ENCODE assay signal across 18 cellular contexts in the genomic region with DNA sequence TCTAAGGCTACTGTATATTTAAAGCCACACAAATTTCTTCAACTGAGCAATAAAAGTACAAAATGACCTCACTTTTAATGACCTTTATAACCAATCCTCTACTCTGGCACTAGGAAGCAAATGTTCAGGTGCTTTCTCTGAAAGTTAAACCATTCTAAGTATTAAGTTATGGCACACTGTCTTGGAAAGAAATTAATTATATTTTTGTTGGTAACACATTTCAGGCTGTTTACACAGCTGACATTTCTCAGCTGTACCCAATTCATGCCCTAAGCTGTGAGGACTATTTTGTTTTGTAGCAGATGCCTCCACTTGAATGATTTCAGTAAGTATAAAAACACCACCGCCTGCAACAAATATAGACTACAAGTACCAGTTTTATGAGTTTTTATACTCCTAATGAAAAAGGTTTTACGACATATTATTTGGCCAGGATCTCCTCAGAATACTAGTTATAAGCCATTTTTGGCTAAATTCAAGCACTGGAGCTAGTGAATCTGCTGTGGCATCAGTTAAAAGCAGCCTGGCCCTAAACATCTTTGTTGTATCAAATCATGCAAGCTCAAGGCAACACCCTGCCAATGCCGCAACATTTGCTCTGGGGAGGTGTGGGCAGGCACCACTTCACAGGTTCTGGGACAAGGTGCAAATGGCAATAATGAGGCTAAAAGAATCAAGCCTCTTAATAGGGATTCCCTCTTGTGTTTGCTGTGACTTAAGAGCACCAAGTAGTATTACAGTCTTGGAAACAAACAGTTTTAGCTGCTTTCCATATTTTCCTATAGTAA.
A peak's percentile ranks its signal among the peaks of the same experiment; 100 is the strongest.
DNase-seq lines count a peak whose midpoint lies in the region; ATAC-seq and TF ChIP-seq lines count a peak whose summit lies in the region.
"Had no signal": no experiment of that assay in that cellular context is flagged by ENCODE, and none has a peak within 500 bp of the region (broad histone marks: within the 10 kb centered on the region; RNA-seq: fewer than 3 reads in every experiment).

No MANE protein-coding gene starts in this region.

- peak; percentile 54 for DNase-seq in DMS79 treated with DMSO at 0.1 percent for 48 hours (lab: John Stamatoyannopoulos, UW)
- peak; percentile 19 for DNase-seq in LHCN-M2 (ENCODE audit: low read depth)
- DNase-seq in SHP77 treated with DMSO at 0.1 percent for 48 hours (lab: John Stamatoyannopoulos, UW): peak; percentile 9
- no peak for DNase-seq in mucosa of descending colon
- DNase-seq in Kasumi-1 (lab: John Stamatoyannopoulos, UW): no peak
- DNase-seq in coronary artery (ENCODE audit: low spot score): no peak
- no peak for DNase-seq in chondrocyte (ENCODE audit: low spot score)
- DNase-seq in NCI-H524 (lab: John Stamatoyannopoulos, UW): no peak
- DNase-seq: activated CD4-positive, alpha-beta T cell treated with anti-CD3 and anti-CD28 coated beads, Interleukin-2, amount 50 U/mL, for 1 hour; DMS 273 treated with DMSO at 0.1 percent for 48 hours; effector CD4-positive, alpha-beta T cell; small intestine; stimulated activated CD4-positive, alpha-beta T cell treated with anti-CD3 and anti-CD28 coated beads, Interleukin-2, amount 100 ng/mL, for 24 hours had no signal

- H3K36me3 Mint-ChIP-seq in chondrocyte (ENCODE audit: low read depth): no peaks in the 10 kb centered on the region

- no peaks in the 10 kb centered on the region for H3K9me3 ChIP-seq in mucosa of descending colon

- no peaks in the 10 kb centered on the region for H3K4me1 ChIP-seq in mucosa of descending colon (ENCODE audit: low read depth)

- H3K4me3 ChIP-seq in mucosa of descending colon (no peak overlapping the region), coronary artery (no peak overlapping the region)

- intact Hi-C loops in mucosa of descending colon (cut with DNase I, micrococcal nuclease): no loop called here

- H3K27ac Mint-ChIP-seq in chondrocyte (ENCODE audit: unreplicated experiment): no peak overlapping the region
- H3K27ac Mint-ChIP-seq: activated naive CD4-positive, alpha-beta T cell treated with anti-CD3 and anti-CD28 coated beads, Interleukin-2, amount 50 U/mL, for 24 hours; CD14-positive monocyte; stimulated activated memory B cell treated with anti-CD40 and anti-IgM and Interleukin-4, amounts not matched to agents 10 μg/mL and 1 μg/mL and 100 μg/mL, for 72 hours had no signal

- no peak for TF ChIP-seq CTCF in mucosa of descending colon (IDR thresholded peaks at IDR 0.05)
- TF ChIP-seq CTCF in coronary artery (IDR thresholded peaks at IDR 0.05): no peak
- no peak for TF ChIP-seq CTCF in chondrocyte (IDR thresholded peaks at IDR 0.05)

- no peaks in the 10 kb centered on the region for H3K9me3 Mint-ChIP-seq in chondrocyte (ENCODE audit: low read depth)
- H3K9me3 Mint-ChIP-seq: activated naive CD4-positive, alpha-beta T cell treated with anti-CD3 and anti-CD28 coated beads, Interleukin-2, amount 50 U/mL, for 24 hours; stimulated activated memory B cell treated with anti-CD40 and anti-IgM and Interleukin-4, amounts not matched to agents 10 μg/mL and 1 μg/mL and 100 μg/mL, for 72 hours had no signal

- H3K4me3 Mint-ChIP-seq in chondrocyte (ENCODE audit: unreplicated experiment): no peak overlapping the region
- H3K4me3 Mint-ChIP-seq: activated naive CD4-positive, alpha-beta T cell treated with anti-CD3 and anti-CD28 coated beads, Interleukin-2, amount 50 U/mL, for 24 hours; CD14-positive monocyte; stimulated activated memory B cell treated with anti-CD40 and anti-IgM and Interleukin-4, amounts not matched to agents 10 μg/mL and 1 μg/mL and 100 μg/mL, for 72 hours had no signal

- ATAC-seq in mucosa of descending colon: peak; percentile 49
- ATAC-seq: SK-N-SH treated with all-trans-retinoic acid at 6 μM for 48 hours; stimulated activated memory B cell treated with anti-CD40 and anti-IgM and Interleukin-4, amounts not matched to agents 10 μg/mL and 1 μg/mL and 100 μg/mL, for 72 hours had no signal

- H3K27ac ChIP-seq in coronary artery: no peak overlapping the region
- H3K27ac ChIP-seq: KMS-11 had no signal

- H3K27me3 Mint-ChIP-seq in chondrocyte (ENCODE audit: low read depth): no peaks in the 10 kb centered on the region
- H3K27me3 Mint-ChIP-seq: activated naive CD4-positive, alpha-beta T cell treated with anti-CD3 and anti-CD28 coated beads, Interleukin-2, amount 50 U/mL, for 24 hours; stimulated activated memory B cell treated with anti-CD40 and anti-IgM and Interleukin-4, amounts not matched to agents 10 μg/mL and 1 μg/mL and 100 μg/mL, for 72 hours had no signal

- H3K4me1 Mint-ChIP-seq in chondrocyte (ENCODE audit: low read depth): peaks cover 4% of the 10 kb centered on the region
- H3K4me1 Mint-ChIP-seq: activated naive CD4-positive, alpha-beta T cell treated with anti-CD3 and anti-CD28 coated beads, Interleukin-2, amount 50 U/mL, for 24 hours; CD14-positive monocyte; stimulated activated memory B cell treated with anti-CD40 and anti-IgM and Interleukin-4, amounts not matched to agents 10 μg/mL and 1 μg/mL and 100 μg/mL, for 72 hours had no signal

- H3K36me3 ChIP-seq in mucosa of descending colon (ENCODE audit: low read depth): no peaks in the 10 kb centered on the region

Comparison
In these comparisons a context has a peak if more than half of its experiments do, and no peak if none do; other contexts are left out.
1. DNase-seq: peak in DMS79 treated with DMSO at 0.1 percent for 48 hours (single experiment), LHCN-M2 (single experiment) and SHP77 treated with DMSO at 0.1 percent for 48 hours (single experiment); none in mucosa of descending colon (0 of 3), Kasumi-1 (0 of 2), coronary artery (single experiment), chondrocyte (single experiment) and NCI-H524 (0 of 2).